ENCODE assay signal across 10 cellular contexts in genomic region chr5:55604611-55605067, GRCh38.
DNase-seq lines count a peak whose midpoint lies in the region; ATAC-seq and TF ChIP-seq lines count a peak whose summit lies in the region.
"Had no signal": no experiment of that assay in that cellular context is flagged by ENCODE, and none has a peak within 500 bp of the region (broad histone marks: within the 10 kb centered on the region; RNA-seq: fewer than 3 reads in every experiment).

No MANE protein-coding gene starts in this region.

- TF ChIP-seq CTCF in RWPE1 (conservative IDR thresholded peaks at IDR 0.05; ENCODE audit: low read depth) (no peak), esophagus squamous epithelium (IDR thresholded peaks at IDR 0.05) (no peak), GM13977 (IDR thresholded peaks at IDR 0.05; ENCODE audit: extremely low read depth, insufficient read depth, missing control alignments) (no peak)

- no peak overlapping the region for H3K27ac Mint-ChIP-seq in activated T-cell treated with anti-CD3 and anti-CD28 coated beads, Interleukin-2, amount 50 U/mL, for 72 hours
- H3K27ac Mint-ChIP-seq: CD4-positive, CD25-positive, alpha-beta regulatory T cell; T-helper 1 cell treated with Interleukin-12 subunit alpha and Interleukin-12 subunit beta and Interleukin-4 antibody, amounts not matched to agents 30 μg/mL and 1 μg/mL, for 36 hours had no signal

- H3K4ac ChIP-seq in trophoblast cell (ENCODE audit: low read depth, low read length): peak overlapping the region; percentile 58

- CTCF ChIA-PET in RWPE1 (lab: Yijun Ruan, JAX): no interaction called here

- intact Hi-C loops in esophagus squamous epithelium (cut with DNase I): no loop called here

- no peaks in the 10 kb centered on the region for H3K9me3 ChIP-seq in esophagus squamous epithelium
- H3K9me3 ChIP-seq in trophoblast cell (ENCODE audit: insufficient read depth, low read depth, low read length): no peaks in the 10 kb centered on the region

- DNase-seq in AG08396 (ENCODE audit: low spot score): peak; percentile 41
- peak; percentile 18 for DNase-seq in RWPE1 (ENCODE audit: low spot score)
- DNase-seq in esophagus squamous epithelium (lab: John Stamatoyannopoulos, UW): no peak
- peak; percentile 58 to 61 for DNase-seq in trophoblast cell
- DNase-seq in activated T-cell treated with anti-CD3 and anti-CD28 coated beads, Interleukin-2, amount 50 U/mL, for 72 hours: no peak
- no peak for DNase-seq in GM13977 (ENCODE audit: low spot score)
- DNase-seq: CD4-positive, CD25-positive, alpha-beta regulatory T cell had no signal

- ATAC-seq in activated T-cell treated with anti-CD3 and anti-CD28 coated beads, Interleukin-2, amount 50 U/mL, for 72 hours (replicated peaks in 1 of 2): no peak
- ATAC-seq in HG03045 (IDR thresholded peaks at IDR 0.05; ENCODE audit: unreplicated experiment): no peak
- no peak for ATAC-seq in HG02642 (IDR thresholded peaks at IDR 0.05; ENCODE audit: poor library complexity, unreplicated experiment)

- no peaks in the 10 kb centered on the region for H3K9me3 Mint-ChIP-seq in activated T-cell treated with anti-CD3 and anti-CD28 coated beads, Interleukin-2, amount 50 U/mL, for 72 hours
- H3K9me3 Mint-ChIP-seq: CD4-positive, CD25-positive, alpha-beta regulatory T cell; T-helper 1 cell treated with Interleukin-12 subunit alpha and Interleukin-12 subunit beta and Interleukin-4 antibody, amounts not matched to agents 30 μg/mL and 1 μg/mL, for 36 hours had no signal

- peak overlapping the region; percentile 96 for H2BK12ac ChIP-seq in trophoblast cell (ENCODE audit: low read length)

- H3K9ac ChIP-seq in trophoblast cell (ENCODE audit: low read length): no peak overlapping the region

- H3K18ac ChIP-seq in trophoblast cell (ENCODE audit: low read length): peak overlapping the region; percentile 82

- 0 out of 2 replicates have a peak overlapping the region, but pooled peaks have one; percentile 10 for H3K27ac ChIP-seq in RWPE1
- H3K27ac ChIP-seq in esophagus squamous epithelium: peak overlapping the region in 3 of 4 donors; percentile 74 to 90 (median 87)
- H3K27ac ChIP-seq in trophoblast cell (ENCODE audit: low read depth, low read length): peak overlapping the region; percentile 57

- H3K4me1 Mint-ChIP-seq in activated T-cell treated with anti-CD3 and anti-CD28 coated beads, Interleukin-2, amount 50 U/mL, for 72 hours (ENCODE audit: low read depth): peaks cover 44% of the 10 kb centered on the region

- H4K91ac ChIP-seq in trophoblast cell (ENCODE audit: low read depth, low read length): peak overlapping the region; percentile 70

- H3K4me3 Mint-ChIP-seq in activated T-cell treated with anti-CD3 and anti-CD28 coated beads, Interleukin-2, amount 50 U/mL, for 72 hours: no peak overlapping the region
- H3K4me3 Mint-ChIP-seq: CD4-positive, CD25-positive, alpha-beta regulatory T cell; T-helper 1 cell treated with Interleukin-12 subunit alpha and Interleukin-12 subunit beta and Interleukin-4 antibody, amounts not matched to agents 30 μg/mL and 1 μg/mL, for 36 hours had no signal

- no peak overlapping the region for H4K12ac ChIP-seq in trophoblast cell (ENCODE audit: low read depth, low read length)

- no peak overlapping the region for H2AFZ ChIP-seq in trophoblast cell (ENCODE audit: insufficient read depth, low read length, poor library complexity)

- peaks cover 29% of the 10 kb centered on the region for H3K79me1 ChIP-seq in trophoblast cell (ENCODE audit: low read length)

- no peak overlapping the region for H3K4me2 ChIP-seq in trophoblast cell (ENCODE audit: low read length)

- no peaks in the 10 kb centered on the region for H3K27me3 ChIP-seq in esophagus squamous epithelium
- no peaks in the 10 kb centered on the region for H3K27me3 ChIP-seq in trophoblast cell (ENCODE audit: insufficient read depth, low read length)

- in situ Hi-C loops in GM13977 (cut with MboI; ENCODE audit: low pct_unique_long_range_greater_than_20kb, low sequenced_read_pairs, unreplicated experiment): no loop called here

- H2BK5ac ChIP-seq in trophoblast cell (ENCODE audit: low read depth, low read length, poor library complexity): peak overlapping the region; percentile 85

- peak overlapping the region; percentile 83 for H4K8ac ChIP-seq in trophoblast cell (ENCODE audit: low read depth, low read length)

- H2BK120ac ChIP-seq in trophoblast cell (ENCODE audit: insufficient read depth, low read length, poor library complexity): peak overlapping the region; percentile 72

- 83 to 85% methylated on average over 7 of the region's 7 CpGs for WGBS in esophagus squamous epithelium, 2 donors
- no CpG with 5 or more reads among the region's 7 CpGs for WGBS in trophoblast cell (ENCODE audit: extremely low coverage, insufficient coverage, insufficient read length)

- POLR2A ChIA-PET in RWPE1 (lab: Yijun Ruan, JAX; ENCODE audit: low non-redundant PET): no interaction called here

- H3K4me1 ChIP-seq in esophagus squamous epithelium: peaks cover 0 to 54% (median 38%) of the 10 kb centered on the region in 3 donors
- peaks cover 6 to 19% of the 10 kb centered on the region in 2 experiments for H3K4me1 ChIP-seq in trophoblast cell (ENCODE audit: control insufficient read depth in 1 of 2, insufficient read depth in 2 of 2, low read length in 2 of 2)

- H3K79me2 ChIP-seq in trophoblast cell (ENCODE audit: control insufficient read depth, insufficient read depth, low read length, poor library complexity): no peaks in the 10 kb centered on the region

- no peak overlapping the region for H3K23ac ChIP-seq in trophoblast cell (ENCODE audit: low read length)

- H3K27me3 Mint-ChIP-seq in activated T-cell treated with anti-CD3 and anti-CD28 coated beads, Interleukin-2, amount 50 U/mL, for 72 hours (ENCODE audit: low read depth): no peaks in the 10 kb centered on the region

- no peaks in the 10 kb centered on the region for H3K36me3 ChIP-seq in esophagus squamous epithelium
- H3K36me3 ChIP-seq in trophoblast cell (ENCODE audit: control insufficient read depth in 1 of 2, insufficient read depth in 2 of 2, low read length in 2 of 2): no peaks in the 10 kb centered on the region

- H3K4me3 ChIP-seq in esophagus squamous epithelium: no peak overlapping the region
- H3K4me3 ChIP-seq in trophoblast cell (ENCODE audit: low read depth, low read length): no peak overlapping the region

- H3K14ac ChIP-seq in trophoblast cell (ENCODE audit: low read length): peak overlapping the region; percentile 73

- no peak overlapping the region for H2AK5ac ChIP-seq in trophoblast cell (ENCODE audit: low read length)

- no peaks in the 10 kb centered on the region for H3K36me3 Mint-ChIP-seq in activated T-cell treated with anti-CD3 and anti-CD28 coated beads, Interleukin-2, amount 50 U/mL, for 72 hours (ENCODE audit: insufficient read depth in 2 of 2)
- H3K36me3 Mint-ChIP-seq: CD4-positive, CD25-positive, alpha-beta regulatory T cell had no signal

- no peak for TF ChIP-seq POLR2A in esophagus squamous epithelium (IDR thresholded peaks at IDR 0.05)

Comparison
In these comparisons a context has a peak if more than half of its experiments do, and no peak if none do; other contexts are left out.
1. DNase-seq: peak in AG08396 (single experiment), RWPE1 (single experiment) and trophoblast cell (2 of 2); none in esophagus squamous epithelium (single experiment), activated T-cell treated with anti-CD3 and anti-CD28 coated beads, Interleukin-2, amount 50 U/mL, for 72 hours (0 of 2) and GM13977 (single experiment).
2. H3K27ac ChIP-seq: peak in every context shown above with its lines; median percentile 87 in esophagus squamous epithelium; 57 in trophoblast cell; 10 in RWPE1.